14 cellular contexts compared by ENCODE assay signal in genomic region chr3:47870702-47871255, GRCh38.
DNase-seq lines count a peak whose midpoint lies in the region; ATAC-seq, FAIRE-seq and TF ChIP-seq lines count a peak whose summit lies in the region.
"Had no signal": no experiment of that assay in that cellular context is flagged by ENCODE, and none has a peak within 500 bp of the region (broad histone marks: within the 10 kb centered on the region; RNA-seq: fewer than 3 reads in every experiment).

No MANE protein-coding gene starts in this region.

- H3K9ac ChIP-seq in IMR-90 (ENCODE audit: low read depth, low read length): no peak overlapping the region
- H3K9ac ChIP-seq in K562 (ENCODE audit: insufficient read depth in 1 of 2, low read depth in 2 of 2, low read length in 2 of 2): peak overlapping the region in 1 of 2 experiments; percentile 75; a peak in 2 of 4 replicates

- H3K9me3 Mint-ChIP-seq in nephron progenitor cell: no peaks in the 10 kb centered on the region
- no peaks in the 10 kb centered on the region for H3K9me3 Mint-ChIP-seq in type B pancreatic cell
- H3K9me3 Mint-ChIP-seq in GM23338: no peaks in the 10 kb centered on the region
- H3K9me3 Mint-ChIP-seq: CD8-positive, alpha-beta memory T cell; H9 had no signal

- POLR2A ChIA-PET in IMR-90 (lab: Charles Lee; ENCODE audit: unreplicated experiment) (no interaction called here), K562 (lab: Yijun Ruan, JAX) (interaction anchor here (2.7 kb wide), 1 partner anchor 11 kb away, joined by 10 read pairs; no protein-coding TSS in a partner anchor)

- intact Hi-C loops in IMR-90 (cut with micrococcal nuclease) (loop anchor here (10.0 kb wide), 1 partner anchor 284 kb away; no protein-coding TSS in a partner anchor), K562 (cut with micrococcal nuclease) (no loop called here)

- no peak overlapping the region for H2AK5ac ChIP-seq in IMR-90 (ENCODE audit: low read depth, low read length)

- ATAC-seq in IMR-90 (ENCODE audit: low read depth): no peak
- peak; percentile 73 for ATAC-seq in K562
- ATAC-seq in GM18907 (IDR thresholded peaks at IDR 0.05; ENCODE audit: unreplicated experiment): no peak
- no peak for ATAC-seq in GM23338
- ATAC-seq in gastroesophageal sphincter: no peak
- ATAC-seq: A549, GM12878 had no signal

- TF ChIP-seq RAD21 in IMR-90 (IDR thresholded peaks at IDR 0.05; ENCODE audit: low read length) (no peak), K562 (CRISPR knock-in tag; conservative IDR thresholded peaks at IDR 0.05 in 1 of 2, IDR thresholded peaks at IDR 0.05 in 1 of 2) (no peak)

- H2BK20ac ChIP-seq in IMR-90 (ENCODE audit: low read depth, low read length): no peak overlapping the region

- H3K14ac ChIP-seq in IMR-90 (replicated peaks; ENCODE audit: low read depth, low read length): no peak overlapping the region

- H3K27ac ChIP-seq in IMR-90 (ENCODE audit: insufficient read depth, low read length) (no peak overlapping the region), K562 (ENCODE audit: extremely low read depth, low read depth, low read length) (no peak overlapping the region; the same call in 2 of the 3 replicates), GM23338 (ENCODE audit: low read depth) (no peak overlapping the region), gastroesophageal sphincter (no peak overlapping the region)
- H3K27ac ChIP-seq: A549 had no signal

- H3K27ac Mint-ChIP-seq in nephron progenitor cell (peak overlapping the region; percentile 64), type B pancreatic cell (peak overlapping the region; percentile 56), GM23338 (no peak overlapping the region)

- TF ChIP-seq CTCF in IMR-90 (conservative IDR thresholded peaks at IDR 0.05; ENCODE audit: low read depth, low read length) (no peak), K562 (IDR thresholded peaks at IDR 0.05 in 2 of 3, conservative IDR thresholded peaks at IDR 0.05 in 1 of 3; ENCODE audit: insufficient read depth in 2 of 3, low read depth in 1 of 3, low read length in 3 of 3) (no peak), nephron progenitor cell (IDR thresholded peaks at IDR 0.05) (no peak), type B pancreatic cell (conservative IDR thresholded peaks at IDR 0.05) (no peak), GM23338 (conservative IDR thresholded peaks at IDR 0.05; ENCODE audit: low read depth in 2 of 2) (no peak), gastroesophageal sphincter (IDR thresholded peaks at IDR 0.05) (no peak)

- H3K27me3 Mint-ChIP-seq in nephron progenitor cell (ENCODE audit: low read depth, poor library complexity) (no peaks in the 10 kb centered on the region), type B pancreatic cell (no peaks in the 10 kb centered on the region), GM23338 (ENCODE audit: insufficient read depth, low read depth, poor library complexity) (peaks cover 6% of the 10 kb centered on the region)
- H3K27me3 Mint-ChIP-seq: CD8-positive, alpha-beta memory T cell had no signal

- H4K20me1 ChIP-seq in IMR-90 (ENCODE audit: insufficient read depth, low read length) (peaks cover under 1% of the 10 kb centered on the region; the same call in 1 of the 2 replicates), K562 (replicated peaks; ENCODE audit: control insufficient read depth, insufficient read depth, low read length) (no peaks in the 10 kb centered on the region; the same call in 1 of the 2 replicates), GM23338 (replicated peaks; ENCODE audit: insufficient read depth) (peaks cover 3% of the 10 kb centered on the region; the same call in 1 of the 2 replicates)

- no peak overlapping the region for H3K4ac ChIP-seq in IMR-90 (ENCODE audit: low read depth, low read length)

- H3K23ac ChIP-seq in IMR-90 (ENCODE audit: low read depth, low read length): no peak overlapping the region

- in situ Hi-C loops in IMR-90 (cut with MboI; ENCODE audit: low sequenced_read_pairs): no loop called here
- in situ Hi-C loops in K562 (cut with MboI): no loop called here

- H2BK120ac ChIP-seq in IMR-90 (ENCODE audit: low read depth, low read length): no peak overlapping the region

- FAIRE-seq in K562 (lab: Jason Lieb, UNC): peak; percentile 15
- FAIRE-seq: A549, GM12878, GM18507 had no signal

- no peaks in the 10 kb centered on the region for H3K9me2 ChIP-seq in GM23338 (ENCODE audit: insufficient read depth)

- H3K27me3 ChIP-seq in IMR-90 (ENCODE audit: control insufficient read depth, insufficient read depth, low read length) (no peaks in the 10 kb centered on the region), K562 (ENCODE audit: control insufficient read depth in 2 of 2, insufficient read depth in 2 of 2, low read length in 2 of 2) (no peaks in the 10 kb centered on the region), GM23338 (ENCODE audit: insufficient read depth) (no peaks in the 10 kb centered on the region), gastroesophageal sphincter (no peaks in the 10 kb centered on the region)

- H3K79me2 ChIP-seq in K562 (ENCODE audit: control insufficient read depth, insufficient read depth, low read length) (no peaks in the 10 kb centered on the region), GM23338 (replicated peaks; ENCODE audit: insufficient read depth) (no peaks in the 10 kb centered on the region)

- H3K4me3 Mint-ChIP-seq in nephron progenitor cell: no peak overlapping the region
- H3K4me3 Mint-ChIP-seq in type B pancreatic cell: no peak overlapping the region
- H3K4me3 Mint-ChIP-seq in GM23338: no peak overlapping the region
- H3K4me3 Mint-ChIP-seq: H9 had no signal

- H3K18ac ChIP-seq in IMR-90 (ENCODE audit: low read depth, low read length): no peak overlapping the region

- H3K56ac ChIP-seq in IMR-90 (ENCODE audit: extremely low read depth, insufficient read depth, low read length): no peak overlapping the region

- H4K91ac ChIP-seq in IMR-90 (ENCODE audit: insufficient read depth, low read depth, low read length): no peak overlapping the region

- H3K4me2 ChIP-seq in IMR-90 (ENCODE audit: low read depth, low read length) (no peak overlapping the region), K562 (ENCODE audit: insufficient read depth, low read length) (peak overlapping the region; percentile 47; the same call in 1 of the 2 replicates), GM23338 (no peak overlapping the region)
- H3K4me2 ChIP-seq: A549 had no signal

- H3K4me1 Mint-ChIP-seq in nephron progenitor cell (peaks cover 12% of the 10 kb centered on the region), type B pancreatic cell (ENCODE audit: unreplicated experiment) (peaks cover 6% of the 10 kb centered on the region), GM23338 (peaks cover 9% of the 10 kb centered on the region)
- H3K4me1 Mint-ChIP-seq: CD8-positive, alpha-beta memory T cell had no signal

- no peak for DNase-seq in IMR-90
- peak; percentile 54 to 81 (median 66) for DNase-seq in K562 (ENCODE audit: extremely low read depth in 1 of 4, low spot score in 3 of 4)
- DNase-seq in nephron progenitor cell: no peak
- DNase-seq in type B pancreatic cell (ENCODE audit: extremely low spot score, unreplicated experiment): no peak
- DNase-seq in GM23338 (ENCODE audit: low spot score): no peak
- DNase-seq: CD8-positive, alpha-beta memory T cell; DMS79; GOT3; H9 had no signal

- CTCF ChIA-PET in IMR-90 (lab: Yijun Ruan, JAX): no interaction called here
- CTCF ChIA-PET in K562 (lab: Yijun Ruan, JAX; ENCODE audit: low intra/inter-chr PET ratio): no interaction called here

- no peak overlapping the region for H4K5ac ChIP-seq in IMR-90 (ENCODE audit: low read depth, low read length)

- H3K9me3 ChIP-seq in IMR-90 (ENCODE audit: control insufficient read depth, insufficient read depth, low read length) (no peaks in the 10 kb centered on the region), K562 (replicated peaks; ENCODE audit: control insufficient read depth, insufficient read depth, low read depth, low read length) (no peaks in the 10 kb centered on the region), gastroesophageal sphincter (no peaks in the 10 kb centered on the region)
- H3K9me3 ChIP-seq: A549 had no signal

- H2AK9ac ChIP-seq in IMR-90 (replicated peaks; ENCODE audit: low read depth, low read length, poor library complexity): peak overlapping the region; percentile 57

- no peak overlapping the region for H2AFZ ChIP-seq in IMR-90 (replicated peaks; ENCODE audit: low read length, poor library complexity)
- no peak overlapping the region for H2AFZ ChIP-seq in K562 (ENCODE audit: low read depth, low read length)
- H2AFZ ChIP-seq in GM23338: no peak overlapping the region

- H3K4me3 ChIP-seq in IMR-90 (ENCODE audit: insufficient read depth, low read depth, low read length) (no peak overlapping the region), K562 (no peak overlapping the region), GM23338 (no peak overlapping the region), gastroesophageal sphincter (no peak overlapping the region)
- H3K4me3 ChIP-seq: A549, GM12878 had no signal

- H3K36me3 Mint-ChIP-seq in nephron progenitor cell (ENCODE audit: low read depth): peaks cover 71% of the 10 kb centered on the region
- H3K36me3 Mint-ChIP-seq in type B pancreatic cell: peaks cover 35% of the 10 kb centered on the region
- peaks cover 62% of the 10 kb centered on the region for H3K36me3 Mint-ChIP-seq in GM23338 (ENCODE audit: low read depth)

- TF ChIP-seq POLR2A in IMR-90 (IDR thresholded peaks at IDR 0.05; ENCODE audit: low read depth, low read length) (no peak), K562 (conservative IDR thresholded peaks at IDR 0.05) (no peak), gastroesophageal sphincter (IDR thresholded peaks at IDR 0.05) (no peak)

- no peak overlapping the region for H2BK5ac ChIP-seq in IMR-90 (ENCODE audit: low read depth, low read length, poor library complexity, severe bottlenecking)

- H3K36me3 ChIP-seq in IMR-90 (ENCODE audit: control insufficient read depth, insufficient read depth, low read length) (peaks cover 76% of the 10 kb centered on the region), K562 (ENCODE audit: control insufficient read depth, insufficient read depth, low read length) (peaks cover 65% of the 10 kb centered on the region), GM23338 (ENCODE audit: insufficient read depth) (peaks cover 25% of the 10 kb centered on the region), gastroesophageal sphincter (peaks cover 4 to 100% of the 10 kb centered on the region in 2 donors)

- H4K8ac ChIP-seq in IMR-90 (ENCODE audit: low read depth in 2 of 2, low read length in 2 of 2): no peak overlapping the region

- no TSS peak for BruUV-seq in IMR-90 (replicated peaks; lab: Mats Ljungman, UMichigan)
- no TSS peak for BruUV-seq in K562 (replicated peaks; lab: Mats Ljungman, UMichigan)

- TF ChIP-seq EP300 in K562 (IDR thresholded peaks at IDR 0.05; ENCODE audit: low read length) (no peak), gastroesophageal sphincter (IDR thresholded peaks at IDR 0.05) (no peak)

- H3K79me1 ChIP-seq in IMR-90 (ENCODE audit: low read depth in 1 of 2, low read length in 2 of 2): peaks cover 50 to 64% of the 10 kb centered on the region in 2 experiments

- no peaks in the 10 kb centered on the region for H3K4me1 ChIP-seq in IMR-90 (ENCODE audit: control insufficient read depth, insufficient read depth, low read length)
- H3K4me1 ChIP-seq in K562 (replicated peaks in 1 of 2; ENCODE audit: control insufficient read depth in 2 of 2, insufficient read depth in 2 of 2, low read length in 2 of 2): peaks cover 13 to 21% of the 10 kb centered on the region in 2 experiments; a peak in 4 of 5 replicates
- H3K4me1 ChIP-seq in GM23338 (ENCODE audit: insufficient read depth): no peaks in the 10 kb centered on the region
- no peaks in the 10 kb centered on the region for H3K4me1 ChIP-seq in gastroesophageal sphincter
- H3K4me1 ChIP-seq: A549 had no signal

- H2BK15ac ChIP-seq in IMR-90 (ENCODE audit: low read depth, low read length): no peak overlapping the region

- 0 out of 2 replicates have a peak, but pooled peaks cover 7% of the 10 kb centered on the region for H3F3A ChIP-seq in GM23338 (replicated peaks; ENCODE audit: low read depth)

- WGBS in IMR-90 (ENCODE audit: extremely low coverage in 2 of 2, insufficient read length in 1 of 2), 2 experiments: 97% methylated on average over 7 of the region's 12 CpGs; no CpG with 5 or more reads in 1 of the 2 experiments
- 43% methylated on average over 11 of the region's 12 CpGs for WGBS in K562 (ENCODE audit: insufficient coverage, low coverage, missing lambda C conversion rate)
- WGBS in gastroesophageal sphincter (ENCODE audit: low coverage in 1 of 2), 2 donors: 80 to 81% methylated on average over 1 to 6 of the region's 12 CpGs

- H3K9me1 ChIP-seq in IMR-90 (ENCODE audit: insufficient read depth, low read length) (no peaks in the 10 kb centered on the region; the same call in 1 of the 2 replicates), K562 (ENCODE audit: control insufficient read depth, insufficient read depth, low read length) (peaks cover 8% of the 10 kb centered on the region)

- dilution Hi-C loops in IMR-90 (cut with HindIII; ENCODE audit: low sequenced_read_pairs, unreplicated experiment): no loop called here

Comparison
In these comparisons a context has a peak if more than half of its experiments do, and no peak if none do; other contexts are left out.
1. DNase-seq: peak in K562 (4 of 4); none in IMR-90 (single experiment), nephron progenitor cell (single experiment), type B pancreatic cell (single experiment) and GM23338 (single experiment).